7 cellular contexts compared by ENCODE assay signal in the genomic region with DNA sequence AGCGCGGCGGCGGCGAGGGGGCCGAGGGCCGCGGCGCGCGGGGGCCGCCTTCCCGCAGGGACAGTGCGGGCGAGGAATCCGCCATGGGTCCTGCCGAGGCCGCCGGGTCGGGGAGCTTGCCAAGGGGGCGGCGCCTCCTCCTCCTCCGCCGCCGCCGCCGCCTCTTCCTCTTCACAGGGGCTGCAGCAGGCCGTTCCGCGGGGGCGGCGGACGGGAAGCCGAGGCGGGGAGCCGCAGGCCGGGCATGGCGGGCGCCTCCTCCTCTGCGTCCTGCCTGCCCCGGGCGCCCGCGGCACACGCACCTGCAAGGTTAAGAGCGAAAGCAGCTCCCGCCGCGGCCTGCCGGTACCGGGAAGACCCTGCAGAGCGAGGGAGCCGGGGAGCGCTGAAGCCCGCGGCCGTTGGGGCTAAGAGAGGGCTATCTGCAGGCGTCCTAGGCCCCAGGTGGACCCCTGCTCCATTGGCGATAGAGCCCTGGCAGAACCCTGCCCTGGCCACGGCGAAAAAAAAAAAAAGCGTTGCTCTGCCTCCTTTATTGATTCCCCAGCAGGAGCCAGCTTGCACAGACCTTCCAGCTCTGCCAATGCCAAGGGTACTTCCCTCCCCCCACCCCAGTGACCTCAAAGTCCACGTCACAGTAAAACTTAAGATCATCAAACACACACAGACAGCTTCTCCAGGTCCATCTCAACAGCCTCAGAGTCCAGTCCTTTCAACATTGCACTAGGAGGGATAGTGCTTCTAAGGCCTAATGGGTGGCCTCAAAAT. TPM values are rescaled to one million over a fixed set of nuclear protein-coding genes. Genes with fewer than 3 reads are reported as not detected.
DNase-seq lines count a peak whose midpoint lies in the region; ATAC-seq and TF ChIP-seq lines count a peak whose summit lies in the region.

A gene with protein sequence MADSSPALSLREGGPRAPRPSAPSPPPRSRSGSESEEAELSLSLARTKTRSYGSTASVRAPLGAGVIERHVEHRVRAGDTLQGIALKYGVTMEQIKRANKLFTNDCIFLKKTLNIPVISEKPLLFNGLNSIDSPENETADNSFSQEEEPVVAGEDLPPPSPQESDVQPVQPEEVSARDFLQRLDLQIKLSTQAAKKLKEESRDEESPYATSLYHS (minus strand): TSS at position 118 of the 768 bp plus-strand sequence. CDS start 33 bp downstream, at position 85.

- H3K27ac ChIP-seq in ectodermal cell (ENCODE audit: insufficient read depth, low read depth, low read length, poor library complexity, severe bottlenecking) = no peak within 1 kb of the TSS

- peak; percentile 79 for DNase-seq in GM13976 (ENCODE audit: low spot score)
- peak; percentile 53 for DNase-seq in NCI-H2227 (lab: John Stamatoyannopoulos, UW; ENCODE audit: unreplicated experiment)
- DNase-seq in activated CD4-positive, alpha-beta T cell treated with anti-CD3 and anti-CD28 coated beads, Interleukin-2, amount 50 U/mL, for 4 hours = peak; percentile 64 to 74
- DNase-seq in lung microvascular endothelial cell (ENCODE audit: low read depth in 2 of 2) = peak; percentile 67 to 69
- DNase-seq in stimulated activated CD4-positive, alpha-beta T cell treated with anti-CD3 and anti-CD28 coated beads, TNF-alpha, amount 100 ng/mL, for 48 hours (ENCODE audit: low read depth in 3 of 3) = peak in 2 of 3 donors; percentile 25 to 58

- peaks cover 48% of the 10 kb centered on the region for H3K27me3 ChIP-seq in ectodermal cell (ENCODE audit: control insufficient read depth, insufficient read depth, low read length, poor library complexity, severe bottlenecking)

- TF ChIP-seq CTCF in GM13976 (IDR thresholded peaks at IDR 0.05; ENCODE audit: borderline replicate concordance, control extremely low read depth, extremely low read depth, insufficient read depth, missing control alignments) = no peak

- 1 to 2% methylated on average over 62 to 63 of the region's 63 CpGs for WGBS in ectodermal cell, 2 experiments

- H3K36me3 ChIP-seq in ectodermal cell (ENCODE audit: control insufficient read depth, insufficient read depth, low read length) = no peaks in the 10 kb centered on the region

- no peaks in the 10 kb centered on the region for H3K9me3 ChIP-seq in ectodermal cell (ENCODE audit: control insufficient read depth, low read length)

- in situ Hi-C loops in GM13976 (cut with MboI; ENCODE audit: low sequenced_read_pairs, unreplicated experiment) = no loop called here

- H3K4me3 ChIP-seq in ectodermal cell (ENCODE audit: insufficient read depth, low read depth, low read length) = peak within 1 kb of the TSS; percentile 47

- peaks cover 5% of the 10 kb centered on the region for H3K4me1 ChIP-seq in ectodermal cell (ENCODE audit: control insufficient read depth, insufficient read depth, low read length)

- ATAC-seq in HG02588 (IDR thresholded peaks at IDR 0.05; ENCODE audit: unreplicated experiment) = peak; percentile 46

RNA-seq across cellular contexts. Expression of the gene that starts here (rescaled TPM):
- polyA plus RNA-seq in ectodermal cell (2013, experiment 1 of 4) = 0.41 TPM
- polyA plus RNA-seq in ectodermal cell (2013, experiment 2 of 4) = not detected
- polyA plus RNA-seq in ectodermal cell (2013, experiment 3 of 4) = not detected
- polyA plus RNA-seq in ectodermal cell (2013, experiment 4 of 4) = 0.32 TPM
- total RNA-seq in lung microvascular endothelial cell = 11.1 and 26.8 TPM in 2 replicates
